ENCODE assay signal across 29 cellular contexts in genomic region chrX:115630204-115630603, GRCh38.
DNase-seq lines count a peak whose midpoint lies in the region; ATAC-seq and TF ChIP-seq lines count a peak whose summit lies in the region.
"Had no signal": no experiment of that assay in that cellular context is flagged by ENCODE, and none has a peak within 500 bp of the region (broad histone marks: within the 10 kb centered on the region; RNA-seq: fewer than 3 reads in every experiment).

No MANE protein-coding gene starts in this region.

- H3K9me3 ChIP-seq in ascending aorta (no peaks in the 10 kb centered on the region), heart left ventricle (no peaks in the 10 kb centered on the region), sigmoid colon (no peaks in the 10 kb centered on the region), transverse colon (no peaks in the 10 kb centered on the region)
- H3K9me3 ChIP-seq: Peyer's patch, SJCRH30, spleen, testis had no signal

- no peak for TF ChIP-seq EP300 in sigmoid colon (IDR thresholded peaks at IDR 0.05)
- no peak for TF ChIP-seq EP300 in transverse colon (IDR thresholded peaks at IDR 0.05; ENCODE audit: low read depth)

- H3K9me3 Mint-ChIP-seq in effector memory CD8-positive, alpha-beta T cell: no peaks in the 10 kb centered on the region
- H3K9me3 Mint-ChIP-seq: activated naive CD8-positive, alpha-beta T cell treated with anti-CD3 and anti-CD28 coated beads, Interleukin-2, amount 50 U/mL, for 24 hours; CD4-positive, CD25-positive, alpha-beta regulatory T cell; naive B cell; stimulated activated naive B cell treated with anti-CD40 and anti-IgM and Interleukin-4, amounts not matched to agents 10 μg/mL and 1 μg/mL and 100 μg/mL, for 72 hours had no signal

- no peak overlapping the region for H3K4me3 ChIP-seq in ascending aorta
- H3K4me3 ChIP-seq in heart left ventricle: no peak overlapping the region
- H3K4me3 ChIP-seq in sigmoid colon: no peak overlapping the region
- no peak overlapping the region for H3K4me3 ChIP-seq in transverse colon
- H3K4me3 ChIP-seq: Peyer's patch, SJCRH30, spleen, testis had no signal

- in situ Hi-C loops in G401 (cut with HindIII; ENCODE audit: low sequenced_read_pairs) (no loop called here), transverse colon (cut with MboI; ENCODE audit: low pct_ligation_motif_present in 1 of 4, low pct_unique_long_range_greater_than_20kb in 1 of 4, low sequenced_read_pairs in 3 of 4) (no loop called here)

- no peak for TF ChIP-seq CTCF in ascending aorta (IDR thresholded peaks at IDR 0.05)
- no peak for TF ChIP-seq CTCF in heart left ventricle (IDR thresholded peaks at IDR 0.05)
- no peak for TF ChIP-seq CTCF in sigmoid colon (IDR thresholded peaks at IDR 0.05)
- TF ChIP-seq CTCF in transverse colon (IDR thresholded peaks at IDR 0.05): no peak

- WGBS in heart left ventricle, 4 donors: 37 to 63% (median 46%) methylated on average over 2 of the region's 2 CpGs
- 85 to 93% methylated on average over 2 of the region's 2 CpGs for WGBS in sigmoid colon, 2 donors
- WGBS in transverse colon (ENCODE audit: low coverage in 1 of 2), 2 donors: 86% methylated on average over 2 of the region's 2 CpGs; no CpG with 5 or more reads in 1 of the 2 donors

- intact Hi-C loops in ascending aorta (cut with DNase I) (loop anchor here (5.0 kb wide), 1 partner anchor 33 kb away; no protein-coding TSS in a partner anchor), heart left ventricle (cut with DNase I) (loop anchor here in 2 of 10 donors (5.0 to 10.0 kb wide), 2 partner anchors 55 to 68 kb away; partner anchors contain the start of gene PLS3 (in 1 of the 2)), sigmoid colon (cut with DNase I) (no loop called here), transverse colon (cut with DNase I; ENCODE audit: low total_unique reads) (no loop called here)

- no peaks in the 10 kb centered on the region for H3K4me1 Mint-ChIP-seq in effector memory CD8-positive, alpha-beta T cell (ENCODE audit: low read depth in 2 of 2)
- H3K4me1 Mint-ChIP-seq: activated naive CD8-positive, alpha-beta T cell treated with anti-CD3 and anti-CD28 coated beads, Interleukin-2, amount 50 U/mL, for 24 hours; CD4-positive, CD25-positive, alpha-beta regulatory T cell; naive B cell; stimulated activated naive B cell treated with anti-CD40 and anti-IgM and Interleukin-4, amounts not matched to agents 10 μg/mL and 1 μg/mL and 100 μg/mL, for 72 hours had no signal

- TF ChIP-seq POLR2A in heart left ventricle (IDR thresholded peaks at IDR 0.05): no peak
- no peak for TF ChIP-seq POLR2A in sigmoid colon (IDR thresholded peaks at IDR 0.05)
- TF ChIP-seq POLR2A in transverse colon (IDR thresholded peaks at IDR 0.05): no peak

- no peak overlapping the region for H3K4me3 Mint-ChIP-seq in effector memory CD8-positive, alpha-beta T cell
- H3K4me3 Mint-ChIP-seq: activated CD8-positive, alpha-beta T cell treated with anti-CD3 and anti-CD28 coated beads, Interleukin-2, amount 10 ng/mL, durations not matched to agents 7 days and 5 days; activated naive CD8-positive, alpha-beta T cell treated with anti-CD3 and anti-CD28 coated beads, Interleukin-2, amount 50 U/mL, for 24 hours; CD4-positive, CD25-positive, alpha-beta regulatory T cell; naive B cell; stimulated activated naive B cell treated with anti-CD40 and anti-IgM and Interleukin-4, amounts not matched to agents 10 μg/mL and 1 μg/mL and 100 μg/mL, for 72 hours had no signal

- DNase-seq in G401 (ENCODE audit: low spot score) (peak; percentile 8), ascending aorta (ENCODE audit: low spot score in 2 of 2) (no peak), heart left ventricle (no peak), sigmoid colon (no peak), transverse colon (no peak)
- DNase-seq in effector memory CD8-positive, alpha-beta T cell: no peak
- DNase-seq: activated CD8-positive, alpha-beta T cell treated with anti-CD3 and anti-CD28 coated beads, Interleukin-2, amount 10 ng/mL, durations not matched to agents 7 days and 5 days; activated gamma-delta T cell; activated naive CD8-positive, alpha-beta T cell treated with anti-CD3 and anti-CD28 coated beads, Interleukin-2, amount 50 U/mL, for 24 hours; activated T-cell treated with anti-CD3 and anti-CD28 coated beads for 4 hours; brain microvascular endothelial cell; CD4-positive, CD25-positive, alpha-beta regulatory T cell; effector memory CD4-positive, alpha-beta T cell; EL; HCEC 1CT; kidney; mammary epithelial cell; naive B cell; NCI-H1436 treated with DMSO at 0.1 percent for 48 hours; NCI-H510A; NK-92 treated with Interleukin-12 subunit alpha and Interleukin-12 subunit beta, amount 100 ng/mL, for 24 hours; Peyer's patch; SJCRH30; spleen; stimulated activated CD4-positive, alpha-beta T cell treated with anti-CD3 and anti-CD28 coated beads, Interleukin-2, amount 100 ng/mL, for 48 hours; stimulated activated naive B cell treated with anti-CD40 and anti-IgM and Interleukin-4, amounts not matched to agents 10 μg/mL and 1 μg/mL and 100 μg/mL, for 72 hours; testis had no signal

- no peaks in the 10 kb centered on the region for H3K36me3 Mint-ChIP-seq in effector memory CD8-positive, alpha-beta T cell (ENCODE audit: insufficient read depth)
- H3K36me3 Mint-ChIP-seq: CD4-positive, CD25-positive, alpha-beta regulatory T cell; naive B cell; stimulated activated naive B cell treated with anti-CD40 and anti-IgM and Interleukin-4, amounts not matched to agents 10 μg/mL and 1 μg/mL and 100 μg/mL, for 72 hours had no signal

- H3K27ac Mint-ChIP-seq in effector memory CD8-positive, alpha-beta T cell: no peak overlapping the region
- H3K27ac Mint-ChIP-seq: activated CD8-positive, alpha-beta T cell treated with anti-CD3 and anti-CD28 coated beads, Interleukin-2, amount 10 ng/mL, durations not matched to agents 7 days and 5 days; activated naive CD8-positive, alpha-beta T cell treated with anti-CD3 and anti-CD28 coated beads, Interleukin-2, amount 50 U/mL, for 24 hours; CD4-positive, CD25-positive, alpha-beta regulatory T cell; naive B cell; stimulated activated naive B cell treated with anti-CD40 and anti-IgM and Interleukin-4, amounts not matched to agents 10 μg/mL and 1 μg/mL and 100 μg/mL, for 72 hours had no signal

- peaks cover 2 to 14% of the 10 kb centered on the region in 2 donors for H3K4me1 ChIP-seq in ascending aorta
- H3K4me1 ChIP-seq in heart left ventricle: peaks cover 0 to 41% (median 1%) of the 10 kb centered on the region in 12 donors
- peaks cover 0 to 8% (median 2%) of the 10 kb centered on the region in 4 donors for H3K4me1 ChIP-seq in sigmoid colon
- peaks cover 0 to 5% (median 0%) of the 10 kb centered on the region in 4 donors for H3K4me1 ChIP-seq in transverse colon
- H3K4me1 ChIP-seq: Peyer's patch, SJCRH30, spleen, testis had no signal

- no peaks in the 10 kb centered on the region for H3K27me3 ChIP-seq in ascending aorta
- H3K27me3 ChIP-seq in heart left ventricle: peaks cover 0 to 26% (median 0%) of the 10 kb centered on the region in 9 donors
- H3K27me3 ChIP-seq in sigmoid colon: no peaks in the 10 kb centered on the region
- no peaks in the 10 kb centered on the region for H3K27me3 ChIP-seq in transverse colon
- H3K27me3 ChIP-seq: brain microvascular endothelial cell, Peyer's patch, SJCRH30, testis had no signal

- no peaks in the 10 kb centered on the region for H3K27me3 Mint-ChIP-seq in effector memory CD8-positive, alpha-beta T cell
- H3K27me3 Mint-ChIP-seq: activated naive CD8-positive, alpha-beta T cell treated with anti-CD3 and anti-CD28 coated beads, Interleukin-2, amount 50 U/mL, for 24 hours; CD4-positive, CD25-positive, alpha-beta regulatory T cell; naive B cell; stimulated activated naive B cell treated with anti-CD40 and anti-IgM and Interleukin-4, amounts not matched to agents 10 μg/mL and 1 μg/mL and 100 μg/mL, for 72 hours had no signal

- H3K36me3 ChIP-seq in ascending aorta: peaks cover 0 to 10% of the 10 kb centered on the region in 2 donors
- H3K36me3 ChIP-seq in heart left ventricle: peaks cover 0 to 78% (median 0%) of the 10 kb centered on the region in 9 donors
- H3K36me3 ChIP-seq in sigmoid colon: no peaks in the 10 kb centered on the region
- H3K36me3 ChIP-seq in transverse colon: no peaks in the 10 kb centered on the region
- H3K36me3 ChIP-seq: Peyer's patch, spleen had no signal

- peak overlapping the region; percentile 12 to 69 for H3K27ac ChIP-seq in ascending aorta
- H3K27ac ChIP-seq in heart left ventricle: peak overlapping the region in 9 of 12 donors; percentile 11 to 60 (median 39)
- peak overlapping the region in 3 of 4 donors; percentile 1 to 34 (median 19) for H3K27ac ChIP-seq in sigmoid colon
- no peak overlapping the region for H3K27ac ChIP-seq in transverse colon
- H3K27ac ChIP-seq: brain microvascular endothelial cell, Peyer's patch, SJCRH30, spleen, testis had no signal

- peak; percentile 75 to 89 (median 86) for ATAC-seq in heart left ventricle
- no peak for ATAC-seq in HG02938 (IDR thresholded peaks at IDR 0.05; ENCODE audit: unreplicated experiment)
- ATAC-seq in effector memory CD8-positive, alpha-beta T cell (replicated peaks): no peak
- ATAC-seq: activated CD4-positive, CD25-positive, alpha-beta regulatory T cell treated with anti-CD3 and anti-CD28 coated beads, Interleukin-2, amount 50 U/mL, for 24 hours; activated CD8-positive, alpha-beta T cell treated with anti-CD3 and anti-CD28 coated beads, Interleukin-2, amount 10 ng/mL, durations not matched to agents 7 days and 5 days; activated naive CD8-positive, alpha-beta T cell treated with anti-CD3 and anti-CD28 coated beads, Interleukin-2, amount 50 U/mL, for 24 hours; stimulated activated naive B cell treated with anti-CD40 and anti-IgM and Interleukin-4, amounts not matched to agents 10 μg/mL and 1 μg/mL and 100 μg/mL, for 72 hours had no signal

Comparison
In these comparisons a context has a peak if more than half of its experiments do, and no peak if none do; other contexts are left out.
1. H3K27ac ChIP-seq: peak in ascending aorta (2 of 2), heart left ventricle (9 of 12) and sigmoid colon (3 of 4); none in transverse colon (0 of 4).
2. ATAC-seq: peak in heart left ventricle (4 of 4); none in HG02938 (single experiment) and effector memory CD8-positive, alpha-beta T cell (single experiment).